ENCODE assay signal across 1 cellular context in the genomic region with DNA sequence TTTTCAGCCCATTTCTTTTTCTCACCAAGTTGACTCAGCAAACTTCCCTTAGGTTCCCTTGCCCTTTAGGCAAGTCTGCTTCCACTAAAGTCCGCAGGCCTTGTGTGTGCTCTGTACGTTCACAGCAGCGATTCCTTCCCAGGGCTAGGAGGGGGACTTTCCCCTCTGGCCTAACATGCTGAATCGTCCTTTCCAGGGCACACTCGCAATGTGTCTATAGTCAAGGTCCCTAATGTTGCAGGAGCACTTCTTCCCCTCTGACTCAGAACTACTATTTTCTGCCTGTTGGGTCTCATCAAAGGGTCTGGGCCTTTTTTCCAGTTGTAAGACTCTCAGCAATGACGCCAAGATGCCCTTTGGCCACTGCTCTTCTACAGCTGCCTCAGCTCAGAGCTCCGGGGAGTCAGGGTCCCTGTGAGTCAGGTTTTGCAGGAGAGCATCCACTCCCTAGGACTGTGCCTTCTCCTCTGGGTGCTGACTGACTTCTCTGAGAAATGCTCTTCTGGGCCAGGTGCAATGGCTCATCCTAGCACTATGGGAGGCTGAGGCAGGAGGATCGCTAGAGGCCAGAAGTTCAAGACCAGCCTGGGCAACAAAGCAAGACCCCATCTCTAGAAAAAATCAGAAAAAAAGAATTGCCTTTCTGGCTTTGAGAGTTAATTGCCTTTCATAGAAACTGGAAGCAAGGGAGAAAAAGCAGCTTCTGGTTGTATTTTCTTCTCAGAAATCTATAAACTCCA.
TF ChIP-seq lines count a peak whose summit lies in the region.

No MANE protein-coding gene starts in this region.

TF ChIP-seq in HepG2, 621 proteins besides CTCF, POLR2A, EP300 and RAD21 (continued from another document and continues in another):
- TF ChIP-seq ZNF574 (CRISPR knock-in tag; IDR thresholded peaks at IDR 0.05) (peak; percentile 58; the same call in 1 of the 2 replicates), REST (IDR thresholded peaks at IDR 0.05; ENCODE audit: borderline replicate concordance in 1 of 2, low read depth in 1 of 2, low read length in 2 of 2) (no peak), ZNF253 (CRISPR knock-in tag; IDR thresholded peaks at IDR 0.05; ENCODE audit: borderline replicate concordance) (no peak), ZSCAN29 (CRISPR knock-in tag; conservative IDR thresholded peaks at IDR 0.05) (no peak), ZNF776 (CRISPR knock-in tag; IDR thresholded peaks at IDR 0.05) (0 out of 2 replicates have a peak, but pooled peaks have one; percentile 47), FOXK2 (IDR thresholded peaks at IDR 0.05) (no peak), CHD4 (IDR thresholded peaks at IDR 0.05; ENCODE audit: borderline replicate concordance, low read length) (no peak; the same call in 1 of the 2 replicates), TRAFD1 (CRISPR knock-in tag; IDR thresholded peaks at IDR 0.05; ENCODE audit: borderline replicate concordance) (no peak), WIZ (CRISPR knock-in tag; IDR thresholded peaks at IDR 0.05) (0 out of 2 replicates have a peak, but pooled peaks have one; percentile 23), MXI1 (IDR thresholded peaks at IDR 0.05; ENCODE audit: borderline replicate concordance, low read depth, low read length) (peak; percentile 46; the same call in 1 of the 3 replicates), CEBPB (IDR thresholded peaks at IDR 0.05; ENCODE audit: borderline replicate concordance, low read depth, low read length) (no peak), PAF1 (CRISPR knock-in tag; IDR thresholded peaks at IDR 0.05) (no peak), IRX3 (CRISPR knock-in tag; IDR thresholded peaks at IDR 0.05; ENCODE audit: borderline replicate concordance, low read depth) (no peak), ZNF720 (CRISPR knock-in tag; IDR thresholded peaks at IDR 0.05) (no peak), HMGA1 (CRISPR knock-in tag; conservative IDR thresholded peaks at IDR 0.05) (no peak), CEBPG (CRISPR knock-in tag; IDR thresholded peaks at IDR 0.05) (peak; percentile 41; the same call in 1 of the 2 replicates), ZNF225 (CRISPR knock-in tag; IDR thresholded peaks at IDR 0.05) (no peak), ZNF383 (CRISPR knock-in tag; IDR thresholded peaks at IDR 0.05; ENCODE audit: borderline replicate concordance) (no peak; the same call in 1 of the 2 replicates), ZNF124 (CRISPR knock-in tag; IDR thresholded peaks at IDR 0.05) (peak; percentile 11; the same call in 1 of the 2 replicates), ERF (CRISPR knock-in tag; IDR thresholded peaks at IDR 0.05) (no peak), ZNF75D (CRISPR knock-in tag; IDR thresholded peaks at IDR 0.05; ENCODE audit: borderline replicate concordance) (no peak)
- TF ChIP-seq, protein P1, sequence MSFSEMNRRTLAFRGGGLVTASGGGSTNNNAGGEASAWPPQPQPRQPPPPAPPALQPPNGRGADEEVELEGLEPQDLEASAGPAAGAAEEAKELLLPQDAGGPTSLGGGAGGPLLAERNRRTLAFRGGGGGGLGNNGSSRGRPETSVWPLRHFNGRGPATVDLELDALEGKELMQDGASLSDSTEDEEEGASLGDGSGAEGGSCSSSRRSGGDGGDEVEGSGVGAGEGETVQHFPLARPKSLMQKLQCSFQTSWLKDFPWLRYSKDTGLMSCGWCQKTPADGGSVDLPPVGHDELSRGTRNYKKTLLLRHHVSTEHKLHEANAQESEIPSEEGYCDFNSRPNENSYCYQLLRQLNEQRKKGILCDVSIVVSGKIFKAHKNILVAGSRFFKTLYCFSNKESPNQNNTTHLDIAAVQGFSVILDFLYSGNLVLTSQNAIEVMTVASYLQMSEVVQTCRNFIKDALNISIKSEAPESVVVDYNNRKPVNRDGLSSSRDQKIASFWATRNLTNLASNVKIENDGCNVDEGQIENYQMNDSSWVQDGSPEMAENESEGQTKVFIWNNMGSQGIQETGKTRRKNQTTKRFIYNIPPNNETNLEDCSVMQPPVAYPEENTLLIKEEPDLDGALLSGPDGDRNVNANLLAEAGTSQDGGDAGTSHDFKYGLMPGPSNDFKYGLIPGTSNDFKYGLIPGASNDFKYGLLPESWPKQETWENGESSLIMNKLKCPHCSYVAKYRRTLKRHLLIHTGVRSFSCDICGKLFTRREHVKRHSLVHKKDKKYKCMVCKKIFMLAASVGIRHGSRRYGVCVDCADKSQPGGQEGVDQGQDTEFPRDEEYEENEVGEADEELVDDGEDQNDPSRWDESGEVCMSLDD (CRISPR knock-in tag; IDR thresholded peaks at IDR 0.05; ENCODE audit: borderline replicate concordance), result no peak
- TF ChIP-seq, protein P2, sequence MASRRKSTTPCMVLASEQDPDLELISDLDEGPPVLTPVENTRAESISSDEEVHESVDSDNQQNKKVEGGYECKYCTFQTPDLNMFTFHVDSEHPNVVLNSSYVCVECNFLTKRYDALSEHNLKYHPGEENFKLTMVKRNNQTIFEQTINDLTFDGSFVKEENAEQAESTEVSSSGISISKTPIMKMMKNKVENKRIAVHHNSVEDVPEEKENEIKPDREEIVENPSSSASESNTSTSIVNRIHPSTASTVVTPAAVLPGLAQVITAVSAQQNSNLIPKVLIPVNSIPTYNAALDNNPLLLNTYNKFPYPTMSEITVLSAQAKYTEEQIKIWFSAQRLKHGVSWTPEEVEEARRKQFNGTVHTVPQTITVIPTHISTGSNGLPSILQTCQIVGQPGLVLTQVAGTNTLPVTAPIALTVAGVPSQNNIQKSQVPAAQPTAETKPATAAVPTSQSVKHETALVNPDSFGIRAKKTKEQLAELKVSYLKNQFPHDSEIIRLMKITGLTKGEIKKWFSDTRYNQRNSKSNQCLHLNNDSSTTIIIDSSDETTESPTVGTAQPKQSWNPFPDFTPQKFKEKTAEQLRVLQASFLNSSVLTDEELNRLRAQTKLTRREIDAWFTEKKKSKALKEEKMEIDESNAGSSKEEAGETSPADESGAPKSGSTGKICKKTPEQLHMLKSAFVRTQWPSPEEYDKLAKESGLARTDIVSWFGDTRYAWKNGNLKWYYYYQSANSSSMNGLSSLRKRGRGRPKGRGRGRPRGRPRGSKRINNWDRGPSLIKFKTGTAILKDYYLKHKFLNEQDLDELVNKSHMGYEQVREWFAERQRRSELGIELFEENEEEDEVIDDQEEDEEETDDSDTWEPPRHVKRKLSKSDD (CRISPR knock-in tag; IDR thresholded peaks at IDR 0.05; ENCODE audit: low read depth), result no peak
- TF ChIP-seq, protein P3, sequence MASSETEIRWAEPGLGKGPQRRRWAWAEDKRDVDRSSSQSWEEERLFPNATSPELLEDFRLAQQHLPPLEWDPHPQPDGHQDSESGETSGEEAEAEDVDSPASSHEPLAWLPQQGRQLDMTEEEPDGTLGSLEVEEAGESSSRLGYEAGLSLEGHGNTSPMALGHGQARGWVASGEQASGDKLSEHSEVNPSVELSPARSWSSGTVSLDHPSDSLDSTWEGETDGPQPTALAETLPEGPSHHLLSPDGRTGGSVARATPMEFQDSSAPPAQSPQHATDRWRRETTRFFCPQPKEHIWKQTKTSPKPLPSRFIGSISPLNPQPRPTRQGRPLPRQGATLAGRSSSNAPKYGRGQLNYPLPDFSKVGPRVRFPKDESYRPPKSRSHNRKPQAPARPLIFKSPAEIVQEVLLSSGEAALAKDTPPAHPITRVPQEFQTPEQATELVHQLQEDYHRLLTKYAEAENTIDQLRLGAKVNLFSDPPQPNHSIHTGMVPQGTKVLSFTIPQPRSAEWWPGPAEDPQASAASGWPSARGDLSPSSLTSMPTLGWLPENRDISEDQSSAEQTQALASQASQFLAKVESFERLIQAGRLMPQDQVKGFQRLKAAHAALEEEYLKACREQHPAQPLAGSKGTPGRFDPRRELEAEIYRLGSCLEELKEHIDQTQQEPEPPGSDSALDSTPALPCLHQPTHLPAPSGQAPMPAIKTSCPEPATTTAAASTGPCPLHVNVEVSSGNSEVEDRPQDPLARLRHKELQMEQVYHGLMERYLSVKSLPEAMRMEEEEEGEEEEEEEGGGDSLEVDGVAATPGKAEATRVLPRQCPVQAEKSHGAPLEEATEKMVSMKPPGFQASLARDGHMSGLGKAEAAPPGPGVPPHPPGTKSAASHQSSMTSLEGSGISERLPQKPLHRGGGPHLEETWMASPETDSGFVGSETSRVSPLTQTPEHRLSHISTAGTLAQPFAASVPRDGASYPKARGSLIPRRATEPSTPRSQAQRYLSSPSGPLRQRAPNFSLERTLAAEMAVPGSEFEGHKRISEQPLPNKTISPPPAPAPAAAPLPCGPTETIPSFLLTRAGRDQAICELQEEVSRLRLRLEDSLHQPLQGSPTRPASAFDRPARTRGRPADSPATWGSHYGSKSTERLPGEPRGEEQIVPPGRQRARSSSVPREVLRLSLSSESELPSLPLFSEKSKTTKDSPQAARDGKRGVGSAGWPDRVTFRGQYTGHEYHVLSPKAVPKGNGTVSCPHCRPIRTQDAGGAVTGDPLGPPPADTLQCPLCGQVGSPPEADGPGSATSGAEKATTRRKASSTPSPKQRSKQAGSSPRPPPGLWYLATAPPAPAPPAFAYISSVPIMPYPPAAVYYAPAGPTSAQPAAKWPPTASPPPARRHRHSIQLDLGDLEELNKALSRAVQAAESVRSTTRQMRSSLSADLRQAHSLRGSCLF (CRISPR knock-in tag; IDR thresholded peaks at IDR 0.05; ENCODE audit: borderline replicate concordance), result no peak
- TF ChIP-seq, protein P4, sequence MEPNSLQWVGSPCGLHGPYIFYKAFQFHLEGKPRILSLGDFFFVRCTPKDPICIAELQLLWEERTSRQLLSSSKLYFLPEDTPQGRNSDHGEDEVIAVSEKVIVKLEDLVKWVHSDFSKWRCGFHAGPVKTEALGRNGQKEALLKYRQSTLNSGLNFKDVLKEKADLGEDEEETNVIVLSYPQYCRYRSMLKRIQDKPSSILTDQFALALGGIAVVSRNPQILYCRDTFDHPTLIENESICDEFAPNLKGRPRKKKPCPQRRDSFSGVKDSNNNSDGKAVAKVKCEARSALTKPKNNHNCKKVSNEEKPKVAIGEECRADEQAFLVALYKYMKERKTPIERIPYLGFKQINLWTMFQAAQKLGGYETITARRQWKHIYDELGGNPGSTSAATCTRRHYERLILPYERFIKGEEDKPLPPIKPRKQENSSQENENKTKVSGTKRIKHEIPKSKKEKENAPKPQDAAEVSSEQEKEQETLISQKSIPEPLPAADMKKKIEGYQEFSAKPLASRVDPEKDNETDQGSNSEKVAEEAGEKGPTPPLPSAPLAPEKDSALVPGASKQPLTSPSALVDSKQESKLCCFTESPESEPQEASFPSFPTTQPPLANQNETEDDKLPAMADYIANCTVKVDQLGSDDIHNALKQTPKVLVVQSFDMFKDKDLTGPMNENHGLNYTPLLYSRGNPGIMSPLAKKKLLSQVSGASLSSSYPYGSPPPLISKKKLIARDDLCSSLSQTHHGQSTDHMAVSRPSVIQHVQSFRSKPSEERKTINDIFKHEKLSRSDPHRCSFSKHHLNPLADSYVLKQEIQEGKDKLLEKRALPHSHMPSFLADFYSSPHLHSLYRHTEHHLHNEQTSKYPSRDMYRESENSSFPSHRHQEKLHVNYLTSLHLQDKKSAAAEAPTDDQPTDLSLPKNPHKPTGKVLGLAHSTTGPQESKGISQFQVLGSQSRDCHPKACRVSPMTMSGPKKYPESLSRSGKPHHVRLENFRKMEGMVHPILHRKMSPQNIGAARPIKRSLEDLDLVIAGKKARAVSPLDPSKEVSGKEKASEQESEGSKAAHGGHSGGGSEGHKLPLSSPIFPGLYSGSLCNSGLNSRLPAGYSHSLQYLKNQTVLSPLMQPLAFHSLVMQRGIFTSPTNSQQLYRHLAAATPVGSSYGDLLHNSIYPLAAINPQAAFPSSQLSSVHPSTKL (CRISPR knock-in tag; IDR thresholded peaks at IDR 0.05), result peak; percentile 36; the same call in 1 of the 2 replicates
